Comparison of ENCODE assay signal across 8 cellular contexts in genomic region chr19:2977686-2978466, GRCh38. TPM values are rescaled to one million over a fixed set of nuclear protein-coding genes. Genes with fewer than 3 reads are reported as not detected.
DNase-seq lines count a peak whose midpoint lies in the region; ATAC-seq and TF ChIP-seq lines count a peak whose summit lies in the region.

No MANE protein-coding gene starts in this region.

- H3K4me3 ChIP-seq in HUES64 (ENCODE audit: low read length): peak overlapping the region; percentile 39
- peak overlapping the region in 2 of 3 donors; percentile 50 to 74 for H3K4me3 ChIP-seq in breast epithelium
- H3K4me3 ChIP-seq in neuron (ENCODE audit: low read length): peak overlapping the region; percentile 1

- 31% methylated on average over 18 of the region's 19 CpGs for WGBS in HUES64

- H3K9ac ChIP-seq in HUES64 (ENCODE audit: low read depth, low read length): no peak overlapping the region

- H3K27me3 ChIP-seq in HUES64 (ENCODE audit: insufficient read depth, low read length) (peaks cover 68% of the 10 kb centered on the region), breast epithelium (no peaks in the 10 kb centered on the region), neuron (ENCODE audit: insufficient read depth, low read length) (peaks cover 29% of the 10 kb centered on the region)

- ATAC-seq in HG02759 (IDR thresholded peaks at IDR 0.05; ENCODE audit: unreplicated experiment): no peak
- ATAC-seq in GM18867 (IDR thresholded peaks at IDR 0.05; ENCODE audit: unreplicated experiment): no peak

- H3K36me3 ChIP-seq in HUES64 (ENCODE audit: insufficient read depth, low read length): no peaks in the 10 kb centered on the region
- H3K36me3 ChIP-seq in breast epithelium: no peaks in the 10 kb centered on the region
- no peaks in the 10 kb centered on the region for H3K36me3 ChIP-seq in neuron (ENCODE audit: insufficient read depth, low read length)

- H3K27ac ChIP-seq in HUES64 (ENCODE audit: low read depth, low read length) (no peak overlapping the region; the same call in 1 of the 2 replicates), breast epithelium (peak overlapping the region; percentile 41 to 70)

- H2AFZ ChIP-seq in neuron (ENCODE audit: low read depth, low read length): no peak overlapping the region

- no peak for TF ChIP-seq POLR2A in breast epithelium (IDR thresholded peaks at IDR 0.05)

- H3K4me1 ChIP-seq in HUES64 (ENCODE audit: insufficient read depth, low read length) (peaks cover 13% of the 10 kb centered on the region), breast epithelium (peaks cover 8 to 15% of the 10 kb centered on the region in 2 donors), neuron (ENCODE audit: insufficient read depth, low read length) (peaks cover 20% of the 10 kb centered on the region)

- H3K9me3 ChIP-seq in HUES64 (ENCODE audit: insufficient read depth, low read depth, low read length) (no peaks in the 10 kb centered on the region), breast epithelium (no peaks in the 10 kb centered on the region), neuron (ENCODE audit: low read length) (no peaks in the 10 kb centered on the region)

- DNase-seq in CMK (ENCODE audit: low read depth): peak; percentile 62
- DNase-seq in breast epithelium (ENCODE audit: low spot score in 2 of 2): no peak
- no peak for DNase-seq in mucosa of gallbladder (ENCODE audit: low spot score)
- DNase-seq in NCI-H1417 treated with DMSO at 0.1 percent for 48 hours (lab: John Stamatoyannopoulos, UW): no peak

- intact Hi-C loops in breast epithelium (cut with DNase I; ENCODE audit: low total_unique reads): no loop called here

- TF ChIP-seq CTCF in breast epithelium (IDR thresholded peaks at IDR 0.05): no peak

RNA-seq across cellular contexts. Expression of gene TLE6, which starts 0.5 kb away (rescaled TPM):
- polyA plus RNA-seq in HUES64 (2013, experiment 1 of 2): 0.80 TPM
- 0.51 TPM for polyA plus RNA-seq in HUES64 (2013, experiment 2 of 2)
- 1 to 10 TPM; 1.6 to 4.3 (median 3.2) TPM for total RNA-seq in breast epithelium
- 0.63 TPM for total RNA-seq in mucosa of gallbladder

RNA-seq across cellular contexts. Expression of gene ZNF77, which starts 33.1 kb away (rescaled TPM):
- 4.2 TPM for polyA plus RNA-seq in HUES64 (2013, experiment 1 of 2)
- polyA plus RNA-seq in HUES64 (2013, experiment 2 of 2): 4.4 TPM
- total RNA-seq in breast epithelium (1 to 10 TPM; 2.2 to 5.1 (median 4.9) TPM), mucosa of gallbladder (2.8 TPM)

RNA-seq across cellular contexts. Expression of gene TLE2, which starts 51.2 kb away (rescaled TPM):
- polyA plus RNA-seq in HUES64 (2013, experiment 1 of 2): 1.8 TPM
- 2.2 TPM for polyA plus RNA-seq in HUES64 (2013, experiment 2 of 2)
- 10 to 100 TPM; 25.3 to 65.6 (median 35.1) TPM for total RNA-seq in breast epithelium
- total RNA-seq in mucosa of gallbladder: 64.6 TPM

Comparison
In these comparisons a context has a peak if more than half of its experiments do, and no peak if none do; other contexts are left out.
1. H3K4me3 ChIP-seq: peak in every context shown above with its lines; median percentile 62 in breast epithelium; 39 in HUES64; 1 in neuron.